ENCODE assay signal across 25 cellular contexts in genomic region chr11:95575517-95575916, GRCh38.
DNase-seq lines count a peak whose midpoint lies in the region; ATAC-seq and TF ChIP-seq lines count a peak whose summit lies in the region.
"Had no signal": no experiment of that assay in that cellular context is flagged by ENCODE, and none has a peak within 500 bp of the region (broad histone marks: within the 10 kb centered on the region; RNA-seq: fewer than 3 reads in every experiment).

No MANE protein-coding gene starts in this region.

- no peak overlapping the region for H3K27ac Mint-ChIP-seq in stimulated activated naive B cell treated with anti-CD40 and anti-IgM and Interleukin-4, amounts not matched to agents 10 μg/mL and 1 μg/mL and 100 μg/mL, for 72 hours
- H3K27ac Mint-ChIP-seq: activated CD4-positive, alpha-beta T cell treated with anti-CD3 and anti-CD28 coated beads, Interleukin-2, amount 10 ng/mL, durations not matched to agents 24 days and 14 days; activated naive CD8-positive, alpha-beta T cell treated with anti-CD3 and anti-CD28 coated beads, Interleukin-2, amount 50 U/mL, for 24 hours; immature natural killer cell had no signal

- peak overlapping the region in 1 of 2 donors; percentile 18 for H3K27ac ChIP-seq in thoracic aorta
- H3K27ac ChIP-seq: brain microvascular endothelial cell, epithelial cell of prostate had no signal

- TF ChIP-seq CTCF in thoracic aorta (IDR thresholded peaks at IDR 0.05), result no peak

- DNase-seq in DMS 273 treated with DMSO at 0.1 percent for 48 hours (lab: John Stamatoyannopoulos, UW) (peak; percentile 29), NCI-H446 treated with DMSO at 0.1 percent for 48 hours (lab: John Stamatoyannopoulos, UW) (peak; percentile 87), fibroblast of peridontal ligament (ENCODE audit: extremely low read depth) (peak; percentile 57), thoracic aorta (ENCODE audit: low spot score) (no peak), NCI-H1092 treated with DMSO at 0.1 percent for 48 hours (lab: John Stamatoyannopoulos, UW) (no peak)
- DNase-seq in stimulated activated CD4-positive, alpha-beta T cell treated with anti-CD3 and anti-CD28 coated beads, Interleukin-2, amount 100 ng/mL, for 24 hours, result no peak
- no peak for DNase-seq in stimulated activated naive B cell treated with anti-CD40 and anti-IgM and Interleukin-4, amounts not matched to agents 10 μg/mL and 1 μg/mL and 100 μg/mL, for 72 hours
- DNase-seq: activated CD4-positive, alpha-beta T cell treated with anti-CD3 and anti-CD28 coated beads, Interleukin-2, amount 10 ng/mL, durations not matched to agents 24 days and 14 days; activated naive CD8-positive, alpha-beta T cell treated with anti-CD3 and anti-CD28 coated beads, Interleukin-2, amount 50 U/mL, for 24 hours; activated T-cell treated with anti-CD3 and anti-CD28 coated beads, Interleukin-2, amount 50 U/mL, for 48 hours; brain microvascular endothelial cell; Calu3; effector CD4-positive, alpha-beta T cell; hypothalamus; immature natural killer cell; naive B cell; NCI-H524 treated with DMSO at 0.1 percent for 48 hours; SIG-M5; small intestine; stimulated activated CD8-positive, alpha-beta memory T cell treated with anti-CD3 and anti-CD28 coated beads, Interleukin-4, amount 100 ng/mL, for 48 hours; SW 1271; T-helper 9 cell; trophoblast cell had no signal

- H3K27me3 Mint-ChIP-seq in stimulated activated naive B cell treated with anti-CD40 and anti-IgM and Interleukin-4, amounts not matched to agents 10 μg/mL and 1 μg/mL and 100 μg/mL, for 72 hours, result peaks cover 0 to 5% of the 10 kb centered on the region in 2 donors
- H3K27me3 Mint-ChIP-seq: activated CD4-positive, alpha-beta T cell treated with anti-CD3 and anti-CD28 coated beads, Interleukin-2, amount 10 ng/mL, durations not matched to agents 24 days and 14 days; activated naive CD8-positive, alpha-beta T cell treated with anti-CD3 and anti-CD28 coated beads, Interleukin-2, amount 50 U/mL, for 24 hours had no signal

- H3K27me3 ChIP-seq in thoracic aorta (replicated peaks; ENCODE audit: insufficient read depth), result no peaks in the 10 kb centered on the region
- H3K27me3 ChIP-seq: brain microvascular endothelial cell had no signal

- H3K4me3 ChIP-seq in thoracic aorta, result no peak overlapping the region

- no peaks in the 10 kb centered on the region for H3K36me3 ChIP-seq in thoracic aorta
- H3K36me3 ChIP-seq: brain microvascular endothelial cell had no signal

- H3K9me3 Mint-ChIP-seq in stimulated activated naive B cell treated with anti-CD40 and anti-IgM and Interleukin-4, amounts not matched to agents 10 μg/mL and 1 μg/mL and 100 μg/mL, for 72 hours, result peaks cover 0 to 5% of the 10 kb centered on the region in 2 donors
- H3K9me3 Mint-ChIP-seq: immature natural killer cell had no signal

- no peaks in the 10 kb centered on the region for H3K9me3 ChIP-seq in thoracic aorta

- no peaks in the 10 kb centered on the region for H3K36me3 Mint-ChIP-seq in stimulated activated naive B cell treated with anti-CD40 and anti-IgM and Interleukin-4, amounts not matched to agents 10 μg/mL and 1 μg/mL and 100 μg/mL, for 72 hours
- H3K36me3 Mint-ChIP-seq: immature natural killer cell, naive B cell had no signal

- H3K4me1 ChIP-seq in thoracic aorta (ENCODE audit: control insufficient read depth in 1 of 2, low read depth in 2 of 2), result peaks cover 28 to 40% of the 10 kb centered on the region in 2 donors

- peaks cover 11 to 18% of the 10 kb centered on the region in 2 donors for H3K4me1 Mint-ChIP-seq in stimulated activated naive B cell treated with anti-CD40 and anti-IgM and Interleukin-4, amounts not matched to agents 10 μg/mL and 1 μg/mL and 100 μg/mL, for 72 hours
- H3K4me1 Mint-ChIP-seq: immature natural killer cell had no signal

- H3K4me3 Mint-ChIP-seq in stimulated activated naive B cell treated with anti-CD40 and anti-IgM and Interleukin-4, amounts not matched to agents 10 μg/mL and 1 μg/mL and 100 μg/mL, for 72 hours, result no peak overlapping the region
- H3K4me3 Mint-ChIP-seq: activated CD4-positive, alpha-beta T cell treated with anti-CD3 and anti-CD28 coated beads, Interleukin-2, amount 10 ng/mL, durations not matched to agents 24 days and 14 days; activated naive CD8-positive, alpha-beta T cell treated with anti-CD3 and anti-CD28 coated beads, Interleukin-2, amount 50 U/mL, for 24 hours; immature natural killer cell had no signal

- ATAC-seq in thoracic aorta (ENCODE audit: insufficient number of reproducible peaks, low FRiP score, low read depth), result peak; percentile 37
- ATAC-seq in stimulated activated naive B cell treated with anti-CD40 and anti-IgM and Interleukin-4, amounts not matched to agents 10 μg/mL and 1 μg/mL and 100 μg/mL, for 72 hours (replicated peaks), result no peak
- ATAC-seq: activated naive CD8-positive, alpha-beta T cell treated with anti-CD3 and anti-CD28 coated beads, Interleukin-2, amount 50 U/mL, for 24 hours; Panc1 had no signal

Comparison
In these comparisons a context has a peak if more than half of its experiments do, and no peak if none do; other contexts are left out.
1. DNase-seq: peak in DMS 273 treated with DMSO at 0.1 percent for 48 hours (single experiment), NCI-H446 treated with DMSO at 0.1 percent for 48 hours (single experiment) and fibroblast of peridontal ligament (single experiment); none in thoracic aorta (single experiment), NCI-H1092 treated with DMSO at 0.1 percent for 48 hours (single experiment), stimulated activated CD4-positive, alpha-beta T cell treated with anti-CD3 and anti-CD28 coated beads, Interleukin-2, amount 100 ng/mL, for 24 hours (0 of 2) and stimulated activated naive B cell treated with anti-CD40 and anti-IgM and Interleukin-4, amounts not matched to agents 10 μg/mL and 1 μg/mL and 100 μg/mL, for 72 hours (single experiment).